12 cellular contexts compared by ENCODE assay signal in genomic region chr14:33686856-33687255, GRCh38.
"Had no signal": no experiment of that assay in that cellular context is flagged by ENCODE, and none has a peak within 500 bp of the region (broad histone marks: within the 10 kb centered on the region; RNA-seq: fewer than 3 reads in every experiment).

No MANE protein-coding gene starts in this region.

- H3K9me3 ChIP-seq: pancreas, spleen, thyroid gland had no signal

- H3K36me3 ChIP-seq: pancreas, spleen, thyroid gland, WERI-Rb-1 had no signal

- ATAC-seq: naive thymus-derived CD4-positive, alpha-beta T cell; pancreas; sciatic nerve had no signal

- H3K4me3 ChIP-seq: pancreas, spleen, thyroid gland had no signal

- H3K27ac ChIP-seq: pancreas, spleen, thyroid gland, WERI-Rb-1 had no signal

- DNase-seq: activated CD4-positive, alpha-beta T cell treated with anti-CD3 and anti-CD28 coated beads, Interleukin-2, amount 50 U/mL, for 4 hours; mesendoderm; naive thymus-derived CD4-positive, alpha-beta T cell; pancreas; spleen; stimulated activated CD8-positive, alpha-beta memory T cell treated with anti-CD3 and anti-CD28 coated beads, Interleukin-4, amount 100 ng/mL, for 48 hours; stimulated activated naive CD4-positive, alpha-beta T cell; SW 1271; T-helper 2 cell; thyroid gland; WERI-Rb-1 had no signal

- H3K4me1 ChIP-seq: pancreas, spleen, thyroid gland had no signal

- H3K27me3 ChIP-seq: pancreas, spleen, thyroid gland had no signal
